In genomic region chr3:39105687-39106063, GRCh38 we compare ENCODE assay signal across 1 cellular context.
TF ChIP-seq lines count a peak whose summit lies in the region.

No MANE protein-coding gene starts in this region.

TF ChIP-seq in HCT116, 20 proteins besides CTCF, POLR2A, EP300 and RAD21 (continued from another document):
- TF ChIP-seq REST (IDR thresholded peaks at IDR 0.05; ENCODE audit: low read depth) (no peak), EZH2 (IDR thresholded peaks at IDR 0.05) (no peak), ATF3 (IDR thresholded peaks at IDR 0.05) (no peak), SRF (IDR thresholded peaks at IDR 0.05; ENCODE audit: low read depth) (no peak), FOSL1 (IDR thresholded peaks at IDR 0.05; ENCODE audit: low read depth) (no peak)
